In the genomic region with DNA sequence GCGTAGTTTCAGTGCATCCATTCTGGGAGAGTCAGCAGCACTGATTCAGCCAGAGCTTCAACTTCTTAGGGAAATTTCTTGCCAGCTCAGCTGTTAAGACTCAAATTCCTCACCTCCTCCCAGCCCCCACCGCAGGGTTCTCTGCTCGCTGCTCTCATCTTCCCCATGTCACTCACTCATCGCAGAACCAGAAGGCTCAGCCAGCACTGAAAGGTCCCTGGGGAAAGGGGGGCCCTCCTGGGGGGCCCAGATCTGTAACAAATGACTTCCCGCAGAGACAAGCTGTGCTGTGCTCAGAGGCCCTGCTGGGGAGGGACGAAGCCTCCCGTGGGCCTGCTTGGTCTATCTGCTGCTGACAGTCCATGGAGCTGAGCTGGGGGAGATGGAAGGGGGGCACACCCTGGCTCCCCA, we compare ENCODE assay signal across 29 cellular contexts.
A peak's percentile ranks its signal among the peaks of the same experiment; 100 is the strongest.
DNase-seq lines count a peak whose midpoint lies in the region; ATAC-seq and TF ChIP-seq lines count a peak whose summit lies in the region.
"Had no signal": no experiment of that assay in that cellular context is flagged by ENCODE, and none has a peak within 500 bp of the region (broad histone marks: within the 10 kb centered on the region; RNA-seq: fewer than 3 reads in every experiment).

No MANE protein-coding gene starts in this region.

- H3K36me3 Mint-ChIP-seq in WTC11 (no peaks in the 10 kb centered on the region), neural progenitor cell (no peaks in the 10 kb centered on the region)
- H3K36me3 Mint-ChIP-seq in activated CD4-positive, alpha-beta T cell treated with anti-CD3 and anti-CD28 coated beads, Interleukin-2, amount 10 ng/mL, durations not matched to agents 7 days and 5 days (ENCODE audit: low read depth), result no peaks in the 10 kb centered on the region
- H3K36me3 Mint-ChIP-seq: CD4-positive, alpha-beta memory T cell; memory B cell; naive thymus-derived CD8-positive, alpha-beta T cell; T-cell had no signal

- POLR2A ChIA-PET in WTC11 (lab: Charles Lee), result no interaction called here
- POLR2A ChIA-PET in activated CD4-positive, alpha-beta T cell treated with anti-CD3 and anti-CD28 coated beads, Interleukin-2, amount 10 ng/mL, durations not matched to agents 7 days and 5 days (lab: Charles Lee), result no interaction called here

- H3K36me3 ChIP-seq in hepatocyte (replicated peaks; ENCODE audit: insufficient read depth, low read depth), result no peaks in the 10 kb centered on the region
- H3K36me3 ChIP-seq in neural progenitor cell, result no peaks in the 10 kb centered on the region
- H3K36me3 ChIP-seq: right lobe of liver, suprapubic skin, vagina had no signal

- no peak overlapping the region for H3K27ac Mint-ChIP-seq in WTC11
- H3K27ac Mint-ChIP-seq in neural progenitor cell, result peak overlapping the region; percentile 51
- no peak overlapping the region for H3K27ac Mint-ChIP-seq in activated CD4-positive, alpha-beta T cell treated with anti-CD3 and anti-CD28 coated beads, Interleukin-2, amount 10 ng/mL, durations not matched to agents 7 days and 5 days
- H3K27ac Mint-ChIP-seq: activated naive CD4-positive, alpha-beta T cell treated with anti-CD3 and anti-CD28 coated beads for 36 hours; activated T-cell treated with anti-CD3 and anti-CD28 coated beads, Interleukin-2, amount 50 U/mL, for 72 hours; CD4-positive, alpha-beta memory T cell; memory B cell; naive thymus-derived CD8-positive, alpha-beta T cell; T-cell had no signal

- TF ChIP-seq CTCF in WTC11 (IDR thresholded peaks at IDR 0.05), result no peak
- no peak for TF ChIP-seq CTCF in hepatocyte (IDR thresholded peaks at IDR 0.05; ENCODE audit: poor library complexity)
- TF ChIP-seq CTCF in neural progenitor cell (IDR thresholded peaks at IDR 0.05), result no peak

- H3K27me3 Mint-ChIP-seq in WTC11 (ENCODE audit: low read depth), result no peaks in the 10 kb centered on the region; the same call in 1 of the 2 replicates
- peaks cover 6% of the 10 kb centered on the region for H3K27me3 Mint-ChIP-seq in neural progenitor cell (ENCODE audit: insufficient read depth, low read depth)
- no peaks in the 10 kb centered on the region for H3K27me3 Mint-ChIP-seq in activated CD4-positive, alpha-beta T cell treated with anti-CD3 and anti-CD28 coated beads, Interleukin-2, amount 10 ng/mL, durations not matched to agents 7 days and 5 days
- H3K27me3 Mint-ChIP-seq: CD4-positive, alpha-beta memory T cell; memory B cell; T-cell had no signal

- H3F3A ChIP-seq in neural progenitor cell (ENCODE audit: low read depth), result peaks cover 22% of the 10 kb centered on the region

- H3K4me3 ChIP-seq in hepatocyte (no peak overlapping the region), neural progenitor cell (no peak overlapping the region)
- H3K4me3 ChIP-seq: right lobe of liver, suprapubic skin, vagina had no signal

- H3K9me3 Mint-ChIP-seq in WTC11, result peaks cover 6% of the 10 kb centered on the region
- H3K9me3 Mint-ChIP-seq in neural progenitor cell, result no peaks in the 10 kb centered on the region
- no peaks in the 10 kb centered on the region for H3K9me3 Mint-ChIP-seq in activated CD4-positive, alpha-beta T cell treated with anti-CD3 and anti-CD28 coated beads, Interleukin-2, amount 10 ng/mL, durations not matched to agents 7 days and 5 days

- H3K4me1 Mint-ChIP-seq in WTC11 (peaks cover 56% of the 10 kb centered on the region), neural progenitor cell (peaks cover 48% of the 10 kb centered on the region)
- H3K4me1 Mint-ChIP-seq in activated CD4-positive, alpha-beta T cell treated with anti-CD3 and anti-CD28 coated beads, Interleukin-2, amount 10 ng/mL, durations not matched to agents 7 days and 5 days, result no peaks in the 10 kb centered on the region
- H3K4me1 Mint-ChIP-seq: CD4-positive, alpha-beta memory T cell; memory B cell; naive thymus-derived CD8-positive, alpha-beta T cell; T-cell had no signal

- 40% methylated on average over 7 of the region's 7 CpGs for WGBS in hepatocyte (ENCODE audit: low lambda C conversion rate, missing lambda C conversion rate)

- H3K4me2 ChIP-seq in hepatocyte (peak overlapping the region; percentile 33), neural progenitor cell (peak overlapping the region; percentile 61)

- no peak overlapping the region for H3K9ac ChIP-seq in neural progenitor cell
- H3K9ac ChIP-seq: parathyroid adenoma had no signal

- intact Hi-C loops in sciatic nerve (cut with DNase I), result no loop called here

- H3K9me3 ChIP-seq in hepatocyte (ENCODE audit: low read depth) (no peaks in the 10 kb centered on the region), neural progenitor cell (ENCODE audit: low read depth) (no peaks in the 10 kb centered on the region)
- H3K9me3 ChIP-seq: right lobe of liver, suprapubic skin, vagina had no signal

- H3K4me3 Mint-ChIP-seq in WTC11 (no peak overlapping the region), neural progenitor cell (no peak overlapping the region)
- H3K4me3 Mint-ChIP-seq in activated CD4-positive, alpha-beta T cell treated with anti-CD3 and anti-CD28 coated beads, Interleukin-2, amount 10 ng/mL, durations not matched to agents 7 days and 5 days, result no peak overlapping the region
- H3K4me3 Mint-ChIP-seq: activated naive CD4-positive, alpha-beta T cell treated with anti-CD3 and anti-CD28 coated beads for 36 hours; activated T-cell treated with anti-CD3 and anti-CD28 coated beads, Interleukin-2, amount 50 U/mL, for 72 hours; CD4-positive, alpha-beta memory T cell; memory B cell; naive thymus-derived CD8-positive, alpha-beta T cell; T-cell had no signal

- H3K79me2 ChIP-seq in hepatocyte, result no peaks in the 10 kb centered on the region
- H3K79me2 ChIP-seq in neural progenitor cell (ENCODE audit: low read depth), result no peaks in the 10 kb centered on the region
- H3K79me2 ChIP-seq: parathyroid adenoma had no signal

- no peak overlapping the region for H3K27ac ChIP-seq in hepatocyte
- no peak overlapping the region for H3K27ac ChIP-seq in neural progenitor cell
- H3K27ac ChIP-seq: parathyroid adenoma, right lobe of liver, suprapubic skin, vagina had no signal

- H3K27me3 ChIP-seq in hepatocyte (peaks cover 7% of the 10 kb centered on the region), neural progenitor cell (no peaks in the 10 kb centered on the region)
- H3K27me3 ChIP-seq: right lobe of liver, suprapubic skin, vagina had no signal

- no peaks in the 10 kb centered on the region for H3K9me2 ChIP-seq in hepatocyte (replicated peaks; ENCODE audit: insufficient read depth)

- CTCF ChIA-PET in WTC11 (lab: Charles Lee), result interaction anchor here (0.6 to 3.3 kb wide), 6 partner anchors 11 to 345 kb away, joined by 3 to 19 read pairs (median 9); no protein-coding TSS in a partner anchor
- CTCF ChIA-PET in activated CD4-positive, alpha-beta T cell treated with anti-CD3 and anti-CD28 coated beads, Interleukin-2, amount 10 ng/mL, durations not matched to agents 7 days and 5 days (lab: Charles Lee), result interaction anchor here (1.1 kb wide), 1 partner anchor 21 kb away, joined by 3 read pairs; no protein-coding TSS in a partner anchor

- H2AFZ ChIP-seq in hepatocyte (no peak overlapping the region), neural progenitor cell (replicated peaks) (no peak overlapping the region)
- H2AFZ ChIP-seq: parathyroid adenoma had no signal

- peak; percentile 75 for DNase-seq in ELF-1 (ENCODE audit: low read depth, low spot score)
- DNase-seq in WTC11 (ENCODE audit: low spot score), result peak; percentile 45
- DNase-seq in hepatocyte (ENCODE audit: low spot score), result peak; percentile 19
- peak; percentile 49 for DNase-seq in neural progenitor cell (ENCODE audit: low spot score)
- no peak for DNase-seq in sciatic nerve (ENCODE audit: low spot score)
- no peak for DNase-seq in activated CD4-positive, alpha-beta T cell treated with anti-CD3 and anti-CD28 coated beads, Interleukin-2, amount 10 ng/mL, durations not matched to agents 7 days and 5 days
- DNase-seq in DMS114 treated with DMSO at 0.1 percent for 48 hours (lab: John Stamatoyannopoulos, UW; ENCODE audit: unreplicated experiment), result no peak
- DNase-seq: activated CD4-positive, alpha-beta T cell treated with anti-CD3 and anti-CD28 coated beads for 1 hour; activated naive CD4-positive, alpha-beta T cell treated with anti-CD3 and anti-CD28 coated beads for 36 hours; activated T-cell treated with anti-CD3 and anti-CD28 coated beads, Interleukin-2, amount 50 U/mL, for 72 hours; amniotic stem cell; CD4-positive, alpha-beta memory T cell; erythroblast; Kasumi-1; kidney glomerular epithelial cell; naive thymus-derived CD8-positive, alpha-beta T cell; NCI-H1092; NCI-H2081; NCI-H446 treated with DMSO at 0.1 percent for 48 hours; NK-92 treated with Interleukin-12 subunit alpha and Interleukin-12 subunit beta, amount 100 ng/mL, for 24 hours; right lobe of liver; SIG-M5; T-cell had no signal

- H4K20me1 ChIP-seq in hepatocyte (ENCODE audit: insufficient read depth, poor library complexity, severe bottlenecking) (no peaks in the 10 kb centered on the region), neural progenitor cell (ENCODE audit: low read depth) (no peaks in the 10 kb centered on the region)

- ATAC-seq in WTC11 (peak; percentile 66), sciatic nerve (no peak), HG03354 (IDR thresholded peaks at IDR 0.05; ENCODE audit: poor library complexity, severe bottlenecking, unreplicated experiment) (no peak)
- ATAC-seq: activated T-cell treated with anti-CD3 and anti-CD28 coated beads, Interleukin-2, amount 50 U/mL, for 72 hours; naive thymus-derived CD8-positive, alpha-beta T cell; Panc1; right lobe of liver; T-cell had no signal

- peaks cover 16% of the 10 kb centered on the region for H3K4me1 ChIP-seq in hepatocyte (ENCODE audit: insufficient read depth)
- H3K4me1 ChIP-seq in neural progenitor cell, result peaks cover 46% of the 10 kb centered on the region
- H3K4me1 ChIP-seq: parathyroid adenoma, right lobe of liver, suprapubic skin, vagina had no signal

TF ChIP-seq in WTC11, 78 proteins besides CTCF, POLR2A, EP300 and RAD21 (continues in another document):
- peak; percentile 99 for TF ChIP-seq ZNF423 (CRISPR knock-in tag; IDR thresholded peaks at IDR 0.05)

Comparison
In these comparisons a context has a peak if more than half of its experiments do, and no peak if none do; other contexts are left out.
1. DNase-seq: peak in ELF-1 (single experiment), WTC11 (single experiment), hepatocyte (single experiment) and neural progenitor cell (single experiment); none in sciatic nerve (single experiment), activated CD4-positive, alpha-beta T cell treated with anti-CD3 and anti-CD28 coated beads, Interleukin-2, amount 10 ng/mL, durations not matched to agents 7 days and 5 days (single experiment) and DMS114 treated with DMSO at 0.1 percent for 48 hours (single experiment).